ENCODE assay signal across 30 cellular contexts in the genomic region with DNA sequence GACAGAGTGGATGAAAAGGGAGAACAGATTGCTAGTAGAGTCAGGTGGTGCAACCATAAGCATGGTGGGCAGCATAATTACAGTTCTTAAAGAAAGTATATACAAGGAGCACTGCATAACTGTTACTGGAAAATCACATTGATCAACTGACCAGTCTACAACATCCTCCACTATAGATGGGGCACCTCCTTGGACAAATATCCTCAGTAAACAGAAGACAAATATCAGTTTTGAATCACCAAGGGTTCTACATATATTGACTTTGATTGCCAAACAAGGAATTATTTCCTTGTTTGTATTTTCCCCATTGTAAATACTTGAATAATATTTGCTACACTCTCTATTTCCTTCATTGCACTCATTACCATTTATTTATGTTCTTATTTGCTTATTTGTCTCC. TPM values are rescaled to one million over a fixed set of nuclear protein-coding genes. Genes with fewer than 3 reads are reported as not detected.
"Had no signal": no experiment of that assay in that cellular context is flagged by ENCODE, and none has a peak within 500 bp of the region (broad histone marks: within the 10 kb centered on the region; RNA-seq: fewer than 3 reads in every experiment).

No MANE protein-coding gene starts in this region.

- H3K4me1 ChIP-seq: esophagus muscularis mucosa, foreskin keratinocyte, heart left ventricle, lower lobe of right lung had no signal

- H3K4me1 Mint-ChIP-seq: immature natural killer cell; naive B cell; naive thymus-derived CD8-positive, alpha-beta T cell had no signal

- H3K36me3 ChIP-seq: esophagus muscularis mucosa, gastroesophageal sphincter, heart left ventricle, lower lobe of right lung had no signal

- ATAC-seq: foreskin keratinocyte; gastroesophageal sphincter; heart left ventricle; left colon; left lobe of liver; left ventricle myocardium superior; lower lobe of right lung; mucosa of descending colon; naive thymus-derived CD8-positive, alpha-beta T cell had no signal

- H3K27me3 Mint-ChIP-seq: naive B cell had no signal

- H3K27me3 ChIP-seq: dorsolateral prefrontal cortex, esophagus muscularis mucosa, foreskin keratinocyte, gastroesophageal sphincter, heart left ventricle, hepatocyte had no signal

- H3K9me3 ChIP-seq: esophagus muscularis mucosa, gastroesophageal sphincter, heart left ventricle, lower lobe of right lung, mucosa of descending colon had no signal

- H3K9me3 Mint-ChIP-seq: immature natural killer cell, naive B cell had no signal

- H3K27ac Mint-ChIP-seq: immature natural killer cell; mesothelial cell of epicardium; naive B cell; naive thymus-derived CD8-positive, alpha-beta T cell had no signal

- DNase-seq: dermis blood vessel endothelial cell; dorsolateral prefrontal cortex; effector CD4-positive, alpha-beta T cell; effector memory CD4-positive, alpha-beta T cell; foreskin keratinocyte; heart left ventricle; hypothalamus; immature natural killer cell; islet precursor cell; kidney; kidney glomerular epithelial cell; left colon; left ventricle myocardium superior; lower lobe of right lung; mesenchymal stem cell; mucosa of descending colon; naive B cell; naive thymus-derived CD8-positive, alpha-beta T cell had no signal

- H3K4me3 ChIP-seq: coronary artery, dorsolateral prefrontal cortex, esophagus muscularis mucosa, gastroesophageal sphincter, heart left ventricle, hepatocyte, lower lobe of right lung, mucosa of descending colon had no signal

- H3K36me3 Mint-ChIP-seq: mesothelial cell of epicardium; naive B cell; naive thymus-derived CD8-positive, alpha-beta T cell had no signal

- H3K27ac ChIP-seq: coronary artery, dorsolateral prefrontal cortex, esophagus muscularis mucosa, foreskin keratinocyte, gastroesophageal sphincter, heart left ventricle, hepatocyte, lower lobe of right lung had no signal

- H3K4me3 Mint-ChIP-seq: immature natural killer cell; mesothelial cell of epicardium; naive B cell; naive thymus-derived CD8-positive, alpha-beta T cell had no signal

RNA-seq across cellular contexts. Expression of a gene that starts 26.6 kb away (rescaled TPM):
- total RNA-seq: endothelial cell of umbilical vein; epithelial cell of proximal tubule; fibroblast of villous mesenchyme; foreskin keratinocyte; left lobe of liver; lung microvascular endothelial cell; mesenteric fat pad; myocyte; naive thymus-derived CD8-positive, alpha-beta T cell had no signal
